1 cellular context compared by ENCODE assay signal in genomic region chr6:13177617-13178506, GRCh38.
TF ChIP-seq lines count a peak whose summit lies in the region.

No MANE protein-coding gene starts in this region.

TF ChIP-seq in HEK293, 187 proteins besides CTCF, POLR2A, EP300 and RAD21 (continued from another document):
- TF ChIP-seq ZNF692 (tag by site-specific recombination; IDR thresholded peaks at IDR 0.05) = no peak
- TF ChIP-seq, protein P1, sequence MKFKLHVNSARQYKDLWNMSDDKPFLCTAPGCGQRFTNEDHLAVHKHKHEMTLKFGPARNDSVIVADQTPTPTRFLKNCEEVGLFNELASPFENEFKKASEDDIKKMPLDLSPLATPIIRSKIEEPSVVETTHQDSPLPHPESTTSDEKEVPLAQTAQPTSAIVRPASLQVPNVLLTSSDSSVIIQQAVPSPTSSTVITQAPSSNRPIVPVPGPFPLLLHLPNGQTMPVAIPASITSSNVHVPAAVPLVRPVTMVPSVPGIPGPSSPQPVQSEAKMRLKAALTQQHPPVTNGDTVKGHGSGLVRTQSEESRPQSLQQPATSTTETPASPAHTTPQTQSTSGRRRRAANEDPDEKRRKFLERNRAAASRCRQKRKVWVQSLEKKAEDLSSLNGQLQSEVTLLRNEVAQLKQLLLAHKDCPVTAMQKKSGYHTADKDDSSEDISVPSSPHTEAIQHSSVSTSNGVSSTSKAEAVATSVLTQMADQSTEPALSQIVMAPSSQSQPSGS (tag by site-specific recombination; IDR thresholded peaks at IDR 0.05; ENCODE audit: low read depth) = peak; percentile 48; the same call in 1 of the 2 replicates
